Comparison of ENCODE assay signal across 1 cellular context in the genomic region with DNA sequence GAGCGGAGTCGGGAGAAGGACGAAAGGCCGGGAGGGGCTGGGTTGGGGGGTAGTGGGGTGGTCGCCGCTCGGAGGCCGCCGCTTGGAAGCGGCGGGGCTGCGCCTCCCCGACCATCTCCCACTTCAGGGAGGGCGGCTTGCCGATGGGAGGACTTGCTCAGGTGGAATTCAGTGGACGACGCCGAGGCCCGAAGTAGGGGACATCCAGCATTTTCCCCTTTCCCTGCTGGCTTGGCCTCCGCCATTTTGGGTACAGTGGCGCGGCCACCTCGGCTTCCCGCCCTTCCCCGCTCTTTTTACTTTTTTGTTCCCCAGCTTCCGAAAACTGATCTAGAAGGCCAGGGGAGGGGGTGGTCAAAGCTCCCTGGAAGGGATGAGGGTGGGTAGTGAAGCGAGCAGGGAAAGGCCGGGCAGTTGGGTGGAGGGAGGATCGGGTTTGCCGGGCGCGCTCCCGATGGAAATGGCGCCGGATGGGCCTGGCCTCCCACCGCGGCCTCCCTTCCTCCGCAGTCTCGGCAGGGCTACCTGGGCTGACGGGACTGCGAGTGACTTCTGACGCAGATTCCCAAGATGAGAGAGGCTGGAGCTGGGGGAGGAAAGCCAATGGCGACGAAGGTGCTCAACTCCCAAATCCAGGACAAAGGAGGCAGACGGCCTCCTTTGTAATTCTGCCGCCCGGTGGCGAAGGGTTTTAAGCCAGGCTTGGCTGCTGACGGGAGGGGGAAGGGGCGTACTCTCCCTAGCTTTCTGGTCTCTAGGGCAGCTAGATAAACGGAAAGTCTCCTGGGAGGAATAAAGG.
A peak's percentile ranks its signal among the peaks of the same experiment; 100 is the strongest.
TF ChIP-seq lines count a peak whose summit lies in the region.

Gene PBLD (minus strand): TSS at position 670 of the 799 bp plus-strand sequence. CDS start 26,084 bp downstream, outside the sequence.

TF ChIP-seq in WTC11, 78 proteins besides CTCF, POLR2A, EP300 and RAD21 (continued from another document and continues in another):
- TF ChIP-seq, protein P1, sequence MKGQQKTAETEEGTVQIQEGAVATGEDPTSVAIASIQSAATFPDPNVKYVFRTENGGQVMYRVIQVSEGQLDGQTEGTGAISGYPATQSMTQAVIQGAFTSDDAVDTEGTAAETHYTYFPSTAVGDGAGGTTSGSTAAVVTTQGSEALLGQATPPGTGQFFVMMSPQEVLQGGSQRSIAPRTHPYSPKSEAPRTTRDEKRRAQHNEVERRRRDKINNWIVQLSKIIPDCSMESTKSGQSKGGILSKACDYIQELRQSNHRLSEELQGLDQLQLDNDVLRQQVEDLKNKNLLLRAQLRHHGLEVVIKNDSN (CRISPR knock-in tag; IDR thresholded peaks at IDR 0.05), result no peak
- no peak for TF ChIP-seq FOXJ3 (CRISPR knock-in tag; IDR thresholded peaks at IDR 0.05; ENCODE audit: borderline replicate concordance)
- TF ChIP-seq JUN (CRISPR knock-in tag; IDR thresholded peaks at IDR 0.05), result peak; percentile 58; the same call in 1 of the 2 replicates
- TF ChIP-seq TEAD1 (CRISPR knock-in tag; IDR thresholded peaks at IDR 0.05), result peak; percentile 79; the same call in 1 of the 2 replicates
- TF ChIP-seq, protein P2, sequence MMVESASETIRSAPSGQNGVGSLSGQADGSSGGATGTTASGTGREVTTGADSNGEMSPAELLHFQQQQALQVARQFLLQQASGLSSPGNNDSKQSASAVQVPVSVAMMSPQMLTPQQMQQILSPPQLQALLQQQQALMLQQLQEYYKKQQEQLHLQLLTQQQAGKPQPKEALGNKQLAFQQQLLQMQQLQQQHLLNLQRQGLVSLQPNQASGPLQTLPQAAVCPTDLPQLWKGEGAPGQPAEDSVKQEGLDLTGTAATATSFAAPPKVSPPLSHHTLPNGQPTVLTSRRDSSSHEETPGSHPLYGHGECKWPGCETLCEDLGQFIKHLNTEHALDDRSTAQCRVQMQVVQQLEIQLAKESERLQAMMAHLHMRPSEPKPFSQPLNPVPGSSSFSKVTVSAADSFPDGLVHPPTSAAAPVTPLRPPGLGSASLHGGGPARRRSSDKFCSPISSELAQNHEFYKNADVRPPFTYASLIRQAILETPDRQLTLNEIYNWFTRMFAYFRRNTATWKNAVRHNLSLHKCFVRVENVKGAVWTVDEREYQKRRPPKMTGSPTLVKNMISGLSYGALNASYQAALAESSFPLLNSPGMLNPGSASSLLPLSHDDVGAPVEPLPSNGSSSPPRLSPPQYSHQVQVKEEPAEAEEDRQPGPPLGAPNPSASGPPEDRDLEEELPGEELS (CRISPR knock-in tag; IDR thresholded peaks at IDR 0.05), result 0 out of 2 replicates have a peak, but pooled peaks have one; percentile 27
- TF ChIP-seq ZNF425 (CRISPR knock-in tag; conservative IDR thresholded peaks at IDR 0.05), result peak; percentile 71; the same call in 1 of the 2 replicates
- TF ChIP-seq, protein P3, sequence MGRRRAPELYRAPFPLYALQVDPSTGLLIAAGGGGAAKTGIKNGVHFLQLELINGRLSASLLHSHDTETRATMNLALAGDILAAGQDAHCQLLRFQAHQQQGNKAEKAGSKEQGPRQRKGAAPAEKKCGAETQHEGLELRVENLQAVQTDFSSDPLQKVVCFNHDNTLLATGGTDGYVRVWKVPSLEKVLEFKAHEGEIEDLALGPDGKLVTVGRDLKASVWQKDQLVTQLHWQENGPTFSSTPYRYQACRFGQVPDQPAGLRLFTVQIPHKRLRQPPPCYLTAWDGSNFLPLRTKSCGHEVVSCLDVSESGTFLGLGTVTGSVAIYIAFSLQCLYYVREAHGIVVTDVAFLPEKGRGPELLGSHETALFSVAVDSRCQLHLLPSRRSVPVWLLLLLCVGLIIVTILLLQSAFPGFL (CRISPR knock-in tag; IDR thresholded peaks at IDR 0.05; ENCODE audit: borderline replicate concordance), result no peak
- TF ChIP-seq, protein P4, sequence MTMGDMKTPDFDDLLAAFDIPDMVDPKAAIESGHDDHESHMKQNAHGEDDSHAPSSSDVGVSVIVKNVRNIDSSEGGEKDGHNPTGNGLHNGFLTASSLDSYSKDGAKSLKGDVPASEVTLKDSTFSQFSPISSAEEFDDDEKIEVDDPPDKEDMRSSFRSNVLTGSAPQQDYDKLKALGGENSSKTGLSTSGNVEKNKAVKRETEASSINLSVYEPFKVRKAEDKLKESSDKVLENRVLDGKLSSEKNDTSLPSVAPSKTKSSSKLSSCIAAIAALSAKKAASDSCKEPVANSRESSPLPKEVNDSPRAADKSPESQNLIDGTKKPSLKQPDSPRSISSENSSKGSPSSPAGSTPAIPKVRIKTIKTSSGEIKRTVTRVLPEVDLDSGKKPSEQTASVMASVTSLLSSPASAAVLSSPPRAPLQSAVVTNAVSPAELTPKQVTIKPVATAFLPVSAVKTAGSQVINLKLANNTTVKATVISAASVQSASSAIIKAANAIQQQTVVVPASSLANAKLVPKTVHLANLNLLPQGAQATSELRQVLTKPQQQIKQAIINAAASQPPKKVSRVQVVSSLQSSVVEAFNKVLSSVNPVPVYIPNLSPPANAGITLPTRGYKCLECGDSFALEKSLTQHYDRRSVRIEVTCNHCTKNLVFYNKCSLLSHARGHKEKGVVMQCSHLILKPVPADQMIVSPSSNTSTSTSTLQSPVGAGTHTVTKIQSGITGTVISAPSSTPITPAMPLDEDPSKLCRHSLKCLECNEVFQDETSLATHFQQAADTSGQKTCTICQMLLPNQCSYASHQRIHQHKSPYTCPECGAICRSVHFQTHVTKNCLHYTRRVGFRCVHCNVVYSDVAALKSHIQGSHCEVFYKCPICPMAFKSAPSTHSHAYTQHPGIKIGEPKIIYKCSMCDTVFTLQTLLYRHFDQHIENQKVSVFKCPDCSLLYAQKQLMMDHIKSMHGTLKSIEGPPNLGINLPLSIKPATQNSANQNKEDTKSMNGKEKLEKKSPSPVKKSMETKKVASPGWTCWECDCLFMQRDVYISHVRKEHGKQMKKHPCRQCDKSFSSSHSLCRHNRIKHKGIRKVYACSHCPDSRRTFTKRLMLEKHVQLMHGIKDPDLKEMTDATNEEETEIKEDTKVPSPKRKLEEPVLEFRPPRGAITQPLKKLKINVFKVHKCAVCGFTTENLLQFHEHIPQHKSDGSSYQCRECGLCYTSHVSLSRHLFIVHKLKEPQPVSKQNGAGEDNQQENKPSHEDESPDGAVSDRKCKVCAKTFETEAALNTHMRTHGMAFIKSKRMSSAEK (CRISPR knock-in tag; IDR thresholded peaks at IDR 0.05; ENCODE audit: borderline replicate concordance), result no peak
- 0 out of 2 replicates have a peak, but pooled peaks have one; percentile 10 for TF ChIP-seq ZBTB43 (CRISPR knock-in tag; IDR thresholded peaks at IDR 0.05)
- TF ChIP-seq GABPB1 (CRISPR knock-in tag; IDR thresholded peaks at IDR 0.05), result peak; percentile 54; the same call in 1 of the 2 replicates
- no peak; the same call in 1 of the 2 replicates for TF ChIP-seq ATF1 (CRISPR knock-in tag; IDR thresholded peaks at IDR 0.05)
- TF ChIP-seq CBFB (CRISPR knock-in tag; IDR thresholded peaks at IDR 0.05; ENCODE audit: low read depth), result no peak
- TF ChIP-seq JAZF1 (CRISPR knock-in tag; IDR thresholded peaks at IDR 0.05), result no peak
- TF ChIP-seq, protein P5, sequence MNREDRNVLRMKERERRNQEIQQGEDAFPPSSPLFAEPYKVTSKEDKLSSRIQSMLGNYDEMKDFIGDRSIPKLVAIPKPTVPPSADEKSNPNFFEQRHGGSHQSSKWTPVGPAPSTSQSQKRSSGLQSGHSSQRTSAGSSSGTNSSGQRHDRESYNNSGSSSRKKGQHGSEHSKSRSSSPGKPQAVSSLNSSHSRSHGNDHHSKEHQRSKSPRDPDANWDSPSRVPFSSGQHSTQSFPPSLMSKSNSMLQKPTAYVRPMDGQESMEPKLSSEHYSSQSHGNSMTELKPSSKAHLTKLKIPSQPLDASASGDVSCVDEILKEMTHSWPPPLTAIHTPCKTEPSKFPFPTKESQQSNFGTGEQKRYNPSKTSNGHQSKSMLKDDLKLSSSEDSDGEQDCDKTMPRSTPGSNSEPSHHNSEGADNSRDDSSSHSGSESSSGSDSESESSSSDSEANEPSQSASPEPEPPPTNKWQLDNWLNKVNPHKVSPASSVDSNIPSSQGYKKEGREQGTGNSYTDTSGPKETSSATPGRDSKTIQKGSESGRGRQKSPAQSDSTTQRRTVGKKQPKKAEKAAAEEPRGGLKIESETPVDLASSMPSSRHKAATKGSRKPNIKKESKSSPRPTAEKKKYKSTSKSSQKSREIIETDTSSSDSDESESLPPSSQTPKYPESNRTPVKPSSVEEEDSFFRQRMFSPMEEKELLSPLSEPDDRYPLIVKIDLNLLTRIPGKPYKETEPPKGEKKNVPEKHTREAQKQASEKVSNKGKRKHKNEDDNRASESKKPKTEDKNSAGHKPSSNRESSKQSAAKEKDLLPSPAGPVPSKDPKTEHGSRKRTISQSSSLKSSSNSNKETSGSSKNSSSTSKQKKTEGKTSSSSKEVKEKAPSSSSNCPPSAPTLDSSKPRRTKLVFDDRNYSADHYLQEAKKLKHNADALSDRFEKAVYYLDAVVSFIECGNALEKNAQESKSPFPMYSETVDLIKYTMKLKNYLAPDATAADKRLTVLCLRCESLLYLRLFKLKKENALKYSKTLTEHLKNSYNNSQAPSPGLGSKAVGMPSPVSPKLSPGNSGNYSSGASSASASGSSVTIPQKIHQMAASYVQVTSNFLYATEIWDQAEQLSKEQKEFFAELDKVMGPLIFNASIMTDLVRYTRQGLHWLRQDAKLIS (CRISPR knock-in tag; IDR thresholded peaks at IDR 0.05; ENCODE audit: borderline replicate concordance), result no peak
- TF ChIP-seq MYBL2 (CRISPR knock-in tag; IDR thresholded peaks at IDR 0.05), result 0 out of 2 replicates have a peak, but pooled peaks have one; percentile 39
- TF ChIP-seq NR1H2 (CRISPR knock-in tag; IDR thresholded peaks at IDR 0.05), result no peak
- peak; percentile 69; the same call in 1 of the 2 replicates for TF ChIP-seq EMX1 (CRISPR knock-in tag; IDR thresholded peaks at IDR 0.05)
- peak; percentile 78; the same call in 1 of the 2 replicates for TF ChIP-seq SMAD4 (CRISPR knock-in tag; IDR thresholded peaks at IDR 0.05)
- no peak for TF ChIP-seq ZNF219 (CRISPR knock-in tag; IDR thresholded peaks at IDR 0.05; ENCODE audit: borderline replicate concordance)
- TF ChIP-seq CREM (CRISPR knock-in tag; IDR thresholded peaks at IDR 0.05), result peak; percentile 39; the same call in 1 of the 2 replicates
- 0 out of 2 replicates have a peak, but pooled peaks have one; percentile 23 for TF ChIP-seq E2F1 (CRISPR knock-in tag; IDR thresholded peaks at IDR 0.05)
- no peak for TF ChIP-seq TP53 (CRISPR knock-in tag; IDR thresholded peaks at IDR 0.05)
- peak; percentile 19; the same call in 1 of the 2 replicates for TF ChIP-seq NFE2L1 (CRISPR knock-in tag; IDR thresholded peaks at IDR 0.05)
- no peak for TF ChIP-seq PRDM15 (CRISPR knock-in tag; IDR thresholded peaks at IDR 0.05)
